ENCODE assay signal across 7 cellular contexts in genomic region chr11:68273056-68273738, GRCh38. TPM values are rescaled to one million over a fixed set of nuclear protein-coding genes. Genes with fewer than 3 reads are reported as not detected.
DNase-seq lines count a peak whose midpoint lies in the region; ATAC-seq and TF ChIP-seq lines count a peak whose summit lies in the region.

No MANE protein-coding gene starts in this region.

- no peaks in the 10 kb centered on the region for H3K36me3 ChIP-seq in mammary epithelial cell (ENCODE audit: insufficient read depth, low read length)

- peaks cover 38% of the 10 kb centered on the region for H3K79me2 ChIP-seq in mammary epithelial cell (ENCODE audit: insufficient read depth, low read length)

- H3K36me3 Mint-ChIP-seq in osteocyte (ENCODE audit: unreplicated experiment): peaks cover 5% of the 10 kb centered on the region

- no peaks in the 10 kb centered on the region for H4K20me1 ChIP-seq in mammary epithelial cell (ENCODE audit: insufficient read depth, low read length)

- H3K27me3 ChIP-seq in mammary epithelial cell (ENCODE audit: insufficient read depth, low read length): no peaks in the 10 kb centered on the region

- CTCF ChIA-PET in mammary epithelial cell (lab: Charles Lee; ENCODE audit: low non-redundant PET): no interaction called here

- ATAC-seq in HG03095 (IDR thresholded peaks at IDR 0.05; ENCODE audit: unreplicated experiment) (no peak), HG02981 (IDR thresholded peaks at IDR 0.05; ENCODE audit: unreplicated experiment) (no peak)

- H3K9ac ChIP-seq in mammary epithelial cell (ENCODE audit: insufficient read depth, low read length): no peak overlapping the region

- H3K4me2 ChIP-seq in mammary epithelial cell (ENCODE audit: insufficient read depth, low read depth, low read length): peak overlapping the region; percentile 1

- dilution Hi-C loops in mammary epithelial cell (cut with HindIII; ENCODE audit: low sequenced_read_pairs): no loop called here

- H3K4me3 Mint-ChIP-seq in osteocyte (ENCODE audit: unreplicated experiment): peak overlapping the region; percentile 96

- H3K27ac ChIP-seq in mammary epithelial cell (ENCODE audit: insufficient read depth, low read depth, low read length): peak overlapping the region; percentile 2

- peaks cover 33% of the 10 kb centered on the region for H3K4me1 Mint-ChIP-seq in osteocyte (ENCODE audit: unreplicated experiment)

- H2AFZ ChIP-seq in mammary epithelial cell (ENCODE audit: low read depth, low read length): no peak overlapping the region

- 95% methylated on average over 12 of the region's 20 CpGs for whole genome bisulfite sequencing in mammary epithelial cell (ENCODE audit: low coverage, missing lambda C conversion rate)

- DNase-seq in LNCaP clone FGC (ENCODE audit: low read depth): no peak
- DNase-seq in mammary epithelial cell: no peak
- DNase-seq in osteocyte (ENCODE audit: extremely low spot score, unreplicated experiment): no peak
- DNase-seq in LoVo (ENCODE audit: low spot score): no peak

- in situ Hi-C loops in mammary epithelial cell (cut with MboI; ENCODE audit: low sequenced_read_pairs in 2 of 2): no loop called here

- no peaks in the 10 kb centered on the region for H3K9me3 ChIP-seq in mammary epithelial cell (replicated peaks; ENCODE audit: insufficient read depth, low read length)

- TF ChIP-seq CTCF in LNCaP clone FGC (IDR thresholded peaks at IDR 0.05; ENCODE audit: control insufficient read depth, extremely low read depth, insufficient read depth) (no peak), mammary epithelial cell (conservative IDR thresholded peaks at IDR 0.05 in 1 of 2, IDR thresholded peaks at IDR 0.05 in 1 of 2; ENCODE audit: extremely low read depth in 1 of 2, insufficient read depth in 1 of 2, low read depth in 1 of 2, low read length in 2 of 2) (no peak), osteocyte (IDR thresholded peaks at IDR 0.05) (no peak)

- peak overlapping the region; percentile 95; the same call in 1 of the 2 replicates for H3K4me3 ChIP-seq in GM08714 (ENCODE audit: low read length)
- peak overlapping the region; percentile 97 for H3K4me3 ChIP-seq in LNCaP clone FGC (ENCODE audit: low read depth, low read length)
- H3K4me3 ChIP-seq in mammary epithelial cell (replicated peaks in 1 of 3; ENCODE audit: insufficient read depth in 1 of 3, low read depth in 2 of 3, low read length in 3 of 3): no peak overlapping the region

- H3K9me3 Mint-ChIP-seq in osteocyte (ENCODE audit: unreplicated experiment): no peaks in the 10 kb centered on the region

- no peaks in the 10 kb centered on the region for H3K27me3 Mint-ChIP-seq in osteocyte (ENCODE audit: unreplicated experiment)

- intact Hi-C loops in mammary epithelial cell (cut with micrococcal nuclease): loop anchor here (10.0 kb wide), 1 partner anchor 258 kb away; the partner anchor contains the start of gene ALDH3B1

- BruUV-seq in mammary epithelial cell (replicated peaks; lab: Mats Ljungman, UMichigan): no TSS peak

- H3K4me1 ChIP-seq in mammary epithelial cell (ENCODE audit: insufficient read depth, low read length): peaks cover 35% of the 10 kb centered on the region

- no peak overlapping the region for H3K27ac Mint-ChIP-seq in osteocyte (ENCODE audit: unreplicated experiment)

RNA-seq across cellular contexts. Expression of gene C11orf24, which starts 1.4 kb away (rescaled TPM):
- total RNA-seq in mammary epithelial cell: 10 to 100 TPM; 30.2 to 64.3 TPM
- 46.5 TPM for polyA plus RNA-seq in mammary epithelial cell
- 47.1 TPM for polyA minus RNA-seq in mammary epithelial cell
- 70.1 and 80.9 TPM in 2 replicates for total RNA-seq in osteocyte

RNA-seq across cellular contexts. Expression of gene LRP5, which starts 39.2 kb away (rescaled TPM):
- 10 to 100 TPM; 32.6 to 41.7 TPM for total RNA-seq in mammary epithelial cell
- 13.5 TPM for polyA plus RNA-seq in mammary epithelial cell
- polyA minus RNA-seq in mammary epithelial cell: 19.7 TPM
- 162 and 179 TPM in 2 replicates for total RNA-seq in osteocyte

Comparison
In these comparisons a context has a peak if more than half of its experiments do, and no peak if none do; other contexts are left out.
1. H3K4me3 ChIP-seq: peak in GM08714 (single experiment) and LNCaP clone FGC (single experiment); none in mammary epithelial cell (0 of 3).